12 cellular contexts compared by ENCODE assay signal in genomic region chr11:407651-408080, GRCh38. TPM values are rescaled to one million over a fixed set of nuclear protein-coding genes. Genes with fewer than 3 reads are reported as not detected.
DNase-seq lines count a peak whose midpoint lies in the region; ATAC-seq and TF ChIP-seq lines count a peak whose summit lies in the region.
"Had no signal": no experiment of that assay in that cellular context is flagged by ENCODE, and none has a peak within 500 bp of the region (broad histone marks: within the 10 kb centered on the region; RNA-seq: fewer than 3 reads in every experiment).

No MANE protein-coding gene starts in this region.

- H3K9me3 Mint-ChIP-seq in activated T-helper 17 cell treated with anti-CD3 and anti-CD28 coated beads, Interleukin-2, amount 50 U/mL, for 72 hours, result no peaks in the 10 kb centered on the region
- H3K9me3 Mint-ChIP-seq: activated naive CD4-positive, alpha-beta T cell treated with anti-CD3 and anti-CD28 coated beads, Interleukin-2, amount 50 U/mL, for 24 hours had no signal

- no peaks in the 10 kb centered on the region for H3K4me1 Mint-ChIP-seq in activated T-helper 17 cell treated with anti-CD3 and anti-CD28 coated beads, Interleukin-2, amount 50 U/mL, for 72 hours

- no peak for ATAC-seq in activated T-helper 17 cell treated with anti-CD3 and anti-CD28 coated beads, Interleukin-2, amount 50 U/mL, for 72 hours (replicated peaks)

- WGBS in liver, result 74% methylated on average over 28 of the region's 28 CpGs
- 77% methylated on average over 26 of the region's 28 CpGs for WGBS in prostate gland

- no peak overlapping the region for H3K27ac Mint-ChIP-seq in activated T-helper 17 cell treated with anti-CD3 and anti-CD28 coated beads, Interleukin-2, amount 50 U/mL, for 72 hours
- H3K27ac Mint-ChIP-seq: activated naive CD4-positive, alpha-beta T cell treated with anti-CD3 and anti-CD28 coated beads, Interleukin-2, amount 50 U/mL, for 24 hours had no signal

- TF ChIP-seq RAD21 in liver (IDR thresholded peaks at IDR 0.05), result no peak

- H3K9me3 ChIP-seq in liver (ENCODE audit: control insufficient read depth in 4 of 4, low read length in 3 of 4) (no peaks in the 10 kb centered on the region), prostate gland (no peaks in the 10 kb centered on the region)

- H3K27me3 ChIP-seq in liver (ENCODE audit: control insufficient read depth in 4 of 4, insufficient read depth in 4 of 4, low read length in 3 of 4), result no peaks in the 10 kb centered on the region
- no peaks in the 10 kb centered on the region for H3K27me3 ChIP-seq in prostate gland (replicated peaks; ENCODE audit: insufficient read depth)

- no peak for TF ChIP-seq POLR2A in prostate gland (IDR thresholded peaks at IDR 0.05)

- H3K27me3 Mint-ChIP-seq in activated T-helper 17 cell treated with anti-CD3 and anti-CD28 coated beads, Interleukin-2, amount 50 U/mL, for 72 hours, result no peaks in the 10 kb centered on the region
- H3K27me3 Mint-ChIP-seq: activated naive CD4-positive, alpha-beta T cell treated with anti-CD3 and anti-CD28 coated beads, Interleukin-2, amount 50 U/mL, for 24 hours had no signal

- DNase-seq in DMS 273 treated with DMSO at 0.1 percent for 48 hours (lab: John Stamatoyannopoulos, UW) (no peak), prostate gland (ENCODE audit: low spot score) (no peak), C1 segment of cervical spinal cord (lab: John Stamatoyannopoulos, UW) (no peak), amygdala (lab: John Stamatoyannopoulos, UW) (no peak)
- DNase-seq: GOT3, NCI-H1092 treated with DMSO at 0.1 percent for 48 hours had no signal

- TF ChIP-seq CTCF in 22Rv1 (IDR thresholded peaks at IDR 0.05) (no peak), GM12875 (IDR thresholded peaks at IDR 0.05; ENCODE audit: borderline replicate concordance, insufficient read depth, low read depth, low read length) (no peak), liver (IDR thresholded peaks at IDR 0.05; ENCODE audit: low read depth, low read length, missing input control) (no peak), prostate gland (IDR thresholded peaks at IDR 0.05) (no peak)

- no peaks in the 10 kb centered on the region for H3K36me3 Mint-ChIP-seq in activated T-helper 17 cell treated with anti-CD3 and anti-CD28 coated beads, Interleukin-2, amount 50 U/mL, for 72 hours (ENCODE audit: low read depth)
- H3K36me3 Mint-ChIP-seq: activated naive CD4-positive, alpha-beta T cell treated with anti-CD3 and anti-CD28 coated beads, Interleukin-2, amount 50 U/mL, for 24 hours had no signal

- H3K27ac ChIP-seq in 22Rv1 (peak overlapping the region; percentile 54), liver (ENCODE audit: low read depth in 1 of 2, low read length in 2 of 2) (peak overlapping the region; percentile 14 to 32), prostate gland (no peak overlapping the region)
- H3K27ac ChIP-seq: parathyroid adenoma had no signal

- H3K36me3 ChIP-seq in liver (ENCODE audit: control insufficient read depth in 4 of 4, insufficient read depth in 3 of 4, low read depth in 1 of 4, low read length in 3 of 4), result peaks cover 0 to 2% (median 0%) of the 10 kb centered on the region in 4 donors
- no peaks in the 10 kb centered on the region for H3K36me3 ChIP-seq in prostate gland

- intact Hi-C loops in prostate gland (cut with DNase I), result loop anchor here (5.0 kb wide), 2 partner anchors 40 to 100 kb away; partner anchors contain the start of gene RNH1

- no peak overlapping the region for H3K9ac ChIP-seq in liver (ENCODE audit: low read depth in 1 of 2, low read length in 2 of 2)
- H3K9ac ChIP-seq: parathyroid adenoma had no signal

- H3K4me1 ChIP-seq in liver (ENCODE audit: control insufficient read depth in 4 of 4, insufficient read depth in 4 of 4, low read length in 3 of 4) (peaks cover 35 to 53% (median 43%) of the 10 kb centered on the region in 4 donors), prostate gland (replicated peaks) (peaks cover 9% of the 10 kb centered on the region)
- H3K4me1 ChIP-seq: parathyroid adenoma had no signal

- peak overlapping the region; percentile 41 for H3K4me3 Mint-ChIP-seq in activated T-helper 17 cell treated with anti-CD3 and anti-CD28 coated beads, Interleukin-2, amount 50 U/mL, for 72 hours
- H3K4me3 Mint-ChIP-seq: activated naive CD4-positive, alpha-beta T cell treated with anti-CD3 and anti-CD28 coated beads, Interleukin-2, amount 50 U/mL, for 24 hours had no signal

- H3K4me3 ChIP-seq in GM12875 (ENCODE audit: low read depth, low read length), result peak overlapping the region; percentile 21
- H3K4me3 ChIP-seq in liver (ENCODE audit: low read depth in 1 of 3, low read length in 3 of 3), result no peak overlapping the region
- H3K4me3 ChIP-seq in prostate gland, result no peak overlapping the region

TF ChIP-seq in liver, 16 proteins besides CTCF, POLR2A, EP300 and RAD21 (continues in another document):
- no peak for TF ChIP-seq HNF4A (conservative IDR thresholded peaks at IDR 0.05)
- TF ChIP-seq HNF4G (IDR thresholded peaks at IDR 0.05), result no peak
- no peak for TF ChIP-seq ZBTB33 (IDR thresholded peaks at IDR 0.05)
- TF ChIP-seq YY1 (IDR thresholded peaks at IDR 0.05), result no peak
- no peak for TF ChIP-seq RXRA (IDR thresholded peaks at IDR 0.05)
- TF ChIP-seq SP1 (IDR thresholded peaks at IDR 0.05), result no peak
- no peak for TF ChIP-seq FOXA1 (IDR thresholded peaks at IDR 0.05)
- no peak for TF ChIP-seq GABPA (IDR thresholded peaks at IDR 0.05 in 1 of 2, conservative IDR thresholded peaks at IDR 0.05 in 1 of 2)
- TF ChIP-seq TAF1 (conservative IDR thresholded peaks at IDR 0.05), result no peak
- TF ChIP-seq REST (IDR thresholded peaks at IDR 0.05), result no peak
- TF ChIP-seq MAX (IDR thresholded peaks at IDR 0.05), result no peak
- TF ChIP-seq JUND (IDR thresholded peaks at IDR 0.05), result no peak

RNA-seq across cellular contexts. Expression of gene SIGIRR, which starts 7.1 kb away (rescaled TPM):
- total RNA-seq in activated T-helper 17 cell treated with anti-CD3 and anti-CD28 coated beads, Interleukin-2, amount 50 U/mL, for 72 hours, result 10 to 100 TPM; 49.5 to 55.7 TPM
- total RNA-seq in liver (10 to 100 TPM; 12.4 to 46.7 TPM), prostate gland (10 to 100 TPM; 40.4 to 75.6 TPM)
- polyA plus RNA-seq in liver, result 10 to 100 TPM; 70.6 to 87.7 TPM

RNA-seq across cellular contexts. Expression of gene PKP3, which starts 13.7 kb away (rescaled TPM):
- not detected for total RNA-seq in activated T-helper 17 cell treated with anti-CD3 and anti-CD28 coated beads, Interleukin-2, amount 50 U/mL, for 72 hours
- total RNA-seq in liver (under 1 TPM; 0.25 to 0.37 TPM), prostate gland (10 to 100 TPM; 58.6 to 88.4 TPM)
- under 1 TPM in 1 of 2 donors, not detected in 1; 0.08 TPM for polyA plus RNA-seq in liver

RNA-seq across cellular contexts. Expression of gene ANO9, which starts 34.1 kb away (rescaled TPM):
- total RNA-seq in activated T-helper 17 cell treated with anti-CD3 and anti-CD28 coated beads, Interleukin-2, amount 50 U/mL, for 72 hours, result 100 to 1,000 TPM in 1 of 2 donors, 10 to 100 TPM in 1; 36.0 to 119 TPM
- total RNA-seq in liver, result under 1 TPM; 0.37 to 0.75 TPM
- under 1 TPM; 0.20 to 0.42 TPM for polyA plus RNA-seq in liver
- 1 to 10 TPM; 8.4 to 9.1 TPM for total RNA-seq in prostate gland

RNA-seq across cellular contexts. Expression of gene B4GALNT4, which starts 38.4 kb away (rescaled TPM):
- 1 to 10 TPM; 1.4 to 9.4 TPM for total RNA-seq in activated T-helper 17 cell treated with anti-CD3 and anti-CD28 coated beads, Interleukin-2, amount 50 U/mL, for 72 hours
- under 1 TPM; 0.42 TPM for total RNA-seq in liver
- polyA plus RNA-seq in liver, result under 1 TPM in 1 of 2 donors, not detected in 1; 0.15 TPM
- 10 to 100 TPM in 1 of 2 donors, 1 to 10 TPM in 1; 5.8 to 14.2 TPM for total RNA-seq in prostate gland

RNA-seq across cellular contexts. Expression of gene PTDSS2, which starts 42.4 kb away (rescaled TPM):
- 10 to 100 TPM; 24.1 to 28.0 TPM for total RNA-seq in activated T-helper 17 cell treated with anti-CD3 and anti-CD28 coated beads, Interleukin-2, amount 50 U/mL, for 72 hours
- 10 to 100 TPM; 12.0 to 15.6 TPM for total RNA-seq in liver
- 1 to 10 TPM; 5.1 to 8.4 TPM for polyA plus RNA-seq in liver
- 10 to 100 TPM; 46.3 to 50.3 TPM for total RNA-seq in prostate gland

Comparison
In these comparisons a context has a peak if more than half of its experiments do, and no peak if none do; other contexts are left out.
1. H3K27ac ChIP-seq: peak in 22Rv1 (single experiment) and liver (2 of 2); none in prostate gland (0 of 2).
2. RNA of gene PKP3, which starts 13.7 kb away (total RNA-seq): 58.6 to 88.4 TPM in prostate gland; 0.25 to 0.37 TPM in liver and not detected in activated T-helper 17 cell treated with anti-CD3 and anti-CD28 coated beads, Interleukin-2, amount 50 U/mL, for 72 hours; every median in the first group is over 10 times any median in the second.
3. RNA of gene ANO9, which starts 34.1 kb away (total RNA-seq): 36.0 to 119 TPM in activated T-helper 17 cell treated with anti-CD3 and anti-CD28 coated beads, Interleukin-2, amount 50 U/mL, for 72 hours and 8.4 to 9.1 TPM in prostate gland; 0.37 to 0.75 TPM in liver; every median in the first group is over 4 times any median in the second.